1 cellular context compared by ENCODE assay signal in genomic region chr15:60651155-60651554, GRCh38.
TF ChIP-seq lines count a peak whose summit lies in the region.

No MANE protein-coding gene starts in this region.

TF ChIP-seq in HepG2, 621 proteins besides CTCF, POLR2A, EP300 and RAD21 (continued from another document):
- TF ChIP-seq AGO2 (optimal IDR thresholded peaks at IDR 0.05; ENCODE audit: low read depth, low read length) (no peak), ELF4 (CRISPR knock-in tag; IDR thresholded peaks at IDR 0.05; ENCODE audit: borderline replicate concordance) (no peak), ATF3 (CRISPR knock-in tag; IDR thresholded peaks at IDR 0.05) (no peak), ZNF709 (CRISPR knock-in tag; IDR thresholded peaks at IDR 0.05) (no peak), ZNF549 (CRISPR knock-in tag; IDR thresholded peaks at IDR 0.05) (no peak), ZSCAN9 (CRISPR knock-in tag; IDR thresholded peaks at IDR 0.05; ENCODE audit: borderline replicate concordance) (no peak), CBX1 (IDR thresholded peaks at IDR 0.05; ENCODE audit: low read depth) (no peak), GRHL1 (CRISPR knock-in tag; conservative IDR thresholded peaks at IDR 0.05) (no peak), PRDM15 (CRISPR knock-in tag; IDR thresholded peaks at IDR 0.05) (no peak), ZNF512B (CRISPR knock-in tag; IDR thresholded peaks at IDR 0.05; ENCODE audit: borderline replicate concordance) (no peak), ZNF550 (CRISPR knock-in tag; IDR thresholded peaks at IDR 0.05; ENCODE audit: borderline replicate concordance) (no peak), ZNF253 (CRISPR knock-in tag; IDR thresholded peaks at IDR 0.05; ENCODE audit: borderline replicate concordance) (no peak), JUN (CRISPR knock-in tag; IDR thresholded peaks at IDR 0.05) (no peak), PAXIP1 (CRISPR knock-in tag; conservative IDR thresholded peaks at IDR 0.05) (peak; percentile 22; the same call in 1 of the 2 replicates), HOXA5 (CRISPR knock-in tag; IDR thresholded peaks at IDR 0.05) (no peak), SKI (IDR thresholded peaks at IDR 0.05; ENCODE audit: partially characterized antibody) (no peak), CREM (IDR thresholded peaks at IDR 0.05) (peak; percentile 28; the same call in 1 of the 2 replicates), CREM (CRISPR knock-in tag; IDR thresholded peaks at IDR 0.05) (no peak), CEBPG (CRISPR knock-in tag; IDR thresholded peaks at IDR 0.05) (peak; percentile 20; the same call in 1 of the 2 replicates), ZNF83 (CRISPR knock-in tag; IDR thresholded peaks at IDR 0.05; ENCODE audit: borderline replicate concordance) (no peak), ZEB1 (IDR thresholded peaks at IDR 0.05; ENCODE audit: insufficient replicate concordance, low read depth) (no peak), AHDC1 (CRISPR knock-in tag; IDR thresholded peaks at IDR 0.05; ENCODE audit: borderline replicate concordance) (peak; percentile 37; the same call in 1 of the 2 replicates), IRF1 (CRISPR knock-in tag; IDR thresholded peaks at IDR 0.05; ENCODE audit: low read depth) (no peak), FOXA1 (IDR thresholded peaks at IDR 0.05) (peak; percentile 72), FOXA1 (CRISPR knock-in tag; IDR thresholded peaks at IDR 0.05) (peak; percentile 86), ZNF672 (CRISPR knock-in tag; IDR thresholded peaks at IDR 0.05) (no peak), GATAD2A (CRISPR knock-in tag; IDR thresholded peaks at IDR 0.05) (peak; percentile 47; the same call in 1 of the 2 replicates), TBX2 (CRISPR knock-in tag; IDR thresholded peaks at IDR 0.05; ENCODE audit: borderline replicate concordance) (no peak), MEF2D (CRISPR knock-in tag; IDR thresholded peaks at IDR 0.05) (0 out of 2 replicates have a peak, but pooled peaks have one; percentile 42)
